ENCODE assay signal across 16 cellular contexts in genomic region chr11:73530109-73530508, GRCh38.
DNase-seq lines count a peak whose midpoint lies in the region; ATAC-seq, FAIRE-seq and TF ChIP-seq lines count a peak whose summit lies in the region.
"Had no signal": no experiment of that assay in that cellular context is flagged by ENCODE, and none has a peak within 500 bp of the region (broad histone marks: within the 10 kb centered on the region; RNA-seq: fewer than 3 reads in every experiment).

No MANE protein-coding gene starts in this region.

- no peak for FAIRE-seq in HepG2 (lab: Jason Lieb, UNC)
- FAIRE-seq: GM19239 had no signal

- ATAC-seq in HepG2 (no peak), GM21717 (IDR thresholded peaks at IDR 0.05; ENCODE audit: unreplicated experiment) (no peak)
- ATAC-seq: SK-N-SH treated with all-trans-retinoic acid at 6 μM for 48 hours had no signal

- no TSS peak for BruUV-seq in HepG2 (replicated peaks; lab: Mats Ljungman, UMichigan)

- WGBS in HepG2 (ENCODE audit: low lambda C conversion rate): 87% methylated on average over 3 of the region's 4 CpGs

- in situ Hi-C loops in HepG2 (cut with HindIII; ENCODE audit: extremely low pct_ligation_motif_present, low pct_unique_long_range_greater_than_20kb): no loop called here

- no peak for TF ChIP-seq POLR2A in HepG2 (IDR thresholded peaks at IDR 0.05; ENCODE audit: insufficient read depth in 1 of 2, low read depth in 2 of 2, low read length in 2 of 2)

- no peak overlapping the region for H3K4me2 ChIP-seq in HepG2 (ENCODE audit: low read depth, low read length)

- no peak overlapping the region for H3K4me3 ChIP-seq in HepG2 (replicated peaks in 1 of 3; ENCODE audit: insufficient read depth in 1 of 3, low read depth in 2 of 3, low read length in 3 of 3)

- POLR2A ChIA-PET in HepG2 (lab: Yijun Ruan, JAX): no interaction called here

- H3K9ac ChIP-seq in HepG2 (ENCODE audit: insufficient read depth, low read depth, low read length): no peak overlapping the region

- DNase-seq in AG09319 (ENCODE audit: extremely low read depth, low read depth) (no peak), HuH-7 (ENCODE audit: low spot score) (peak; percentile 18), cerebellar cortex (ENCODE audit: low spot score) (peak; percentile 37), HepG2 (ENCODE audit: low spot score) (no peak), NK-92 (lab: John Stamatoyannopoulos, UW; ENCODE audit: unreplicated experiment) (no peak), SKM-1 (lab: John Stamatoyannopoulos, UW; ENCODE audit: unreplicated experiment) (no peak), SHP77 treated with DMSO at 0.1 percent for 48 hours (lab: John Stamatoyannopoulos, UW) (no peak)
- DNase-seq: activated CD4-positive, alpha-beta T cell treated with anti-CD3 and anti-CD28 coated beads for 4 hours; CD4-positive, alpha-beta memory T cell; cortex of kidney; glutamatergic neuron; MM.1S; NCI-H526 had no signal

- TF ChIP-seq EP300 in HepG2 (IDR thresholded peaks at IDR 0.05; ENCODE audit: low read depth in 2 of 2, low read length in 2 of 2) (no peak), HepG2 (CRISPR knock-in tag; IDR thresholded peaks at IDR 0.05; ENCODE audit: borderline replicate concordance) (no peak)

- H3K27ac ChIP-seq in HepG2 (ENCODE audit: extremely low read length, insufficient read depth, low read length): no peak overlapping the region

- no peak overlapping the region for H2AFZ ChIP-seq in HepG2 (ENCODE audit: low read length)

- H3K79me2 ChIP-seq in HepG2 (ENCODE audit: insufficient read depth, low read length): no peaks in the 10 kb centered on the region

- TF ChIP-seq CTCF in AG09319 (IDR thresholded peaks at IDR 0.05; ENCODE audit: low read depth, low read length) (peak; percentile 2; the same call in 1 of the 2 replicates), HepG2 (CRISPR knock-in tag; IDR thresholded peaks at IDR 0.05) (peak; percentile 36)

- no peaks in the 10 kb centered on the region for H3K9me3 ChIP-seq in HepG2 (ENCODE audit: low read length)

- H3K36me3 ChIP-seq in HepG2 (replicated peaks in 1 of 2; ENCODE audit: control insufficient read depth in 1 of 2, insufficient read depth in 2 of 2, low read length in 2 of 2): no peaks in the 10 kb centered on the region

- no peak for TF ChIP-seq RAD21 in HepG2 (CRISPR knock-in tag; IDR thresholded peaks at IDR 0.05)

- CTCF ChIA-PET in HepG2 (lab: Yijun Ruan, JAX; ENCODE audit: low intra/inter-chr PET ratio, low total read pairs): no interaction called here

- H3K27me3 ChIP-seq in HepG2 (ENCODE audit: control insufficient read depth in 1 of 2, insufficient read depth in 2 of 2, low read length in 2 of 2): no peaks in the 10 kb centered on the region

- H4K20me1 ChIP-seq in HepG2 (ENCODE audit: insufficient read depth, low read length): no peaks in the 10 kb centered on the region

- peaks cover 11% of the 10 kb centered on the region; the same call in 1 of the 2 replicates for H3K4me1 ChIP-seq in HepG2 (ENCODE audit: insufficient read depth, low read length)

- intact Hi-C loops in HepG2 (cut with micrococcal nuclease; ENCODE audit: unreplicated experiment): no loop called here

TF ChIP-seq in HepG2, 621 proteins besides CTCF, POLR2A, EP300 and RAD21:
- TF ChIP-seq ZHX1 (CRISPR knock-in tag; IDR thresholded peaks at IDR 0.05; ENCODE audit: low read depth) (no peak), RBFOX2 (IDR thresholded peaks at IDR 0.05; ENCODE audit: low read depth, low read length) (no peak), ZC3H4 (CRISPR knock-in tag; IDR thresholded peaks at IDR 0.05; ENCODE audit: borderline replicate concordance) (no peak), ZNF136 (CRISPR knock-in tag; IDR thresholded peaks at IDR 0.05; ENCODE audit: low read depth) (no peak), ZNF142 (CRISPR knock-in tag; IDR thresholded peaks at IDR 0.05) (no peak), ZNF556 (CRISPR knock-in tag; IDR thresholded peaks at IDR 0.05; ENCODE audit: borderline replicate concordance) (no peak)

Comparison
In these comparisons a context has a peak if more than half of its experiments do, and no peak if none do; other contexts are left out.
1. DNase-seq: peak in HuH-7 (single experiment) and cerebellar cortex (single experiment); none in AG09319 (single experiment), HepG2 (single experiment), NK-92 (single experiment), SKM-1 (single experiment) and SHP77 treated with DMSO at 0.1 percent for 48 hours (single experiment).